In genomic region chr11:36041988-36042606, GRCh38 we compare ENCODE assay signal across 10 cellular contexts.
DNase-seq lines count a peak whose midpoint lies in the region; ATAC-seq, FAIRE-seq and TF ChIP-seq lines count a peak whose summit lies in the region.
"Had no signal": no experiment of that assay in that cellular context is flagged by ENCODE, and none has a peak within 500 bp of the region (broad histone marks: within the 10 kb centered on the region; RNA-seq: fewer than 3 reads in every experiment).

No MANE protein-coding gene starts in this region.

- peaks cover 0 to 4% (median 0%) of the 10 kb centered on the region in 12 donors for H3K4me1 ChIP-seq in heart left ventricle
- H3K4me1 ChIP-seq: SJSA1 had no signal

- peak in 10 of 12 donors; percentile 21 to 60 (median 42) for TF ChIP-seq CTCF in heart left ventricle (IDR thresholded peaks at IDR 0.05)

- TF ChIP-seq POLR2A in heart left ventricle (IDR thresholded peaks at IDR 0.05): no peak

- no peak overlapping the region for H3K4me3 ChIP-seq in heart left ventricle
- H3K4me3 ChIP-seq: SJSA1 had no signal

- H3K4me3 Mint-ChIP-seq in T-helper 2 cell treated with Interferon-gamma antibody and Interleukin-4, amounts not matched to agents 5 μg/mL and 100 μg/mL, for 36 hours: no peak overlapping the region
- H3K4me3 Mint-ChIP-seq: stimulated activated naive CD8-positive, alpha-beta T cell treated with anti-CD3 and anti-CD28 coated beads, Interleukin-15, Interleukin-2, amounts not matched to agents 100 ng/mL and 50 ng/mL, for 24 hours had no signal

- intact Hi-C loops in heart left ventricle (cut with DNase I): loop anchor here in 8 of 10 donors (5.0 to 10.0 kb wide), 7 partner anchors 90 to 427 kb away; partner anchors contain the start of gene FJX1 (in 1 of the 8)
- intact Hi-C loops in left cardiac atrium (cut with DNase I): no loop called here

- no peak overlapping the region for H3K27ac Mint-ChIP-seq in T-helper 2 cell treated with Interferon-gamma antibody and Interleukin-4, amounts not matched to agents 5 μg/mL and 100 μg/mL, for 36 hours
- H3K27ac Mint-ChIP-seq: stimulated activated naive CD8-positive, alpha-beta T cell treated with anti-CD3 and anti-CD28 coated beads, Interleukin-15, Interleukin-2, amounts not matched to agents 100 ng/mL and 50 ng/mL, for 24 hours had no signal

- no peaks in the 10 kb centered on the region for H3K9me3 Mint-ChIP-seq in T-helper 2 cell treated with Interferon-gamma antibody and Interleukin-4, amounts not matched to agents 5 μg/mL and 100 μg/mL, for 36 hours

- peaks cover 7% of the 10 kb centered on the region for H3K4me1 Mint-ChIP-seq in T-helper 2 cell treated with Interferon-gamma antibody and Interleukin-4, amounts not matched to agents 5 μg/mL and 100 μg/mL, for 36 hours (ENCODE audit: low read depth)

- H3K27me3 Mint-ChIP-seq in T-helper 2 cell treated with Interferon-gamma antibody and Interleukin-4, amounts not matched to agents 5 μg/mL and 100 μg/mL, for 36 hours (ENCODE audit: low read depth): peaks cover 8% of the 10 kb centered on the region

- ATAC-seq in heart left ventricle (peak in 1 of 4 donors; percentile 48), left cardiac atrium (no peak), GM21528 (IDR thresholded peaks at IDR 0.05; ENCODE audit: low FRiP score, unreplicated experiment) (no peak), HG03175 (IDR thresholded peaks at IDR 0.05; ENCODE audit: unreplicated experiment) (no peak)

- H3K36me3 ChIP-seq in heart left ventricle: no peaks in the 10 kb centered on the region
- H3K36me3 ChIP-seq: SJSA1 had no signal

- 60 to 71% (median 62%) methylated on average over 5 of the region's 5 CpGs for WGBS in heart left ventricle, 4 donors

- no peak overlapping the region for H3K27ac ChIP-seq in heart left ventricle
- H3K27ac ChIP-seq: SJSA1 had no signal

- no peaks in the 10 kb centered on the region for H3K36me3 Mint-ChIP-seq in T-helper 2 cell treated with Interferon-gamma antibody and Interleukin-4, amounts not matched to agents 5 μg/mL and 100 μg/mL, for 36 hours (ENCODE audit: low read depth)

- DNase-seq in heart left ventricle (no peak), left cardiac atrium (no peak), RKO (ENCODE audit: low spot score) (peak; percentile 34), fibroblast of peridontal ligament (ENCODE audit: extremely low read depth) (peak; percentile 49), urothelium cell line (ENCODE audit: low spot score) (peak; percentile 23)
- no peak for DNase-seq in T-helper 2 cell treated with Interferon-gamma antibody and Interleukin-4, amounts not matched to agents 5 μg/mL and 100 μg/mL, for 36 hours (ENCODE audit: low spot score)

- no peaks in the 10 kb centered on the region for H3K9me3 ChIP-seq in heart left ventricle
- H3K9me3 ChIP-seq: SJSA1 had no signal

- FAIRE-seq in urothelium cell line (lab: Jason Lieb, UNC): no peak

- no peaks in the 10 kb centered on the region for H3K27me3 ChIP-seq in heart left ventricle
- H3K27me3 ChIP-seq: SJSA1 had no signal

Comparison
In these comparisons a context has a peak if more than half of its experiments do, and no peak if none do; other contexts are left out.
1. intact Hi-C loops: an anchor here in heart left ventricle (5.0 to 10.0 kb wide); none called in left cardiac atrium.
2. DNase-seq: peak in RKO (single experiment), fibroblast of peridontal ligament (single experiment) and urothelium cell line (single experiment); none in heart left ventricle (0 of 5), left cardiac atrium (single experiment) and T-helper 2 cell treated with Interferon-gamma antibody and Interleukin-4, amounts not matched to agents 5 μg/mL and 100 μg/mL, for 36 hours (single experiment).